In the genomic region with DNA sequence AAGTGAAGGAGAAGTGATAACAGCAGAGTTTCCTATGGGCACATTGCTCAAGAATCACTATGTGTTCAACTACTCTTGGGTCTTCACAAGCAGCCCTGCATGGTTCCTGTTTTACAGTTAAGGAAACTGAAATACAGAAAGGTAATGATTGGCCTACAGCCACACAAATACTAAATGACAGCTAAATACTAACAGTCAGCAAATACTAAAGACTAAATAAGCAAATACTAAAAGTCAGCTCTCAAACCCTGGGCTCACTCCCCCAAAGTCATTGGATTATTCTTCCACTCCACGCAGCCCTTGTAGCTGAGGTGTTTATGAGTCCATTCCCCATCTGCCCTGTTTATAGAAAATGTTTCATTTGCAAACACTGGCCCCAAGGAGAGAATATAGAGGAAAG, we compare ENCODE assay signal across 2 cellular contexts.
TF ChIP-seq lines count a peak whose summit lies in the region.

No MANE protein-coding gene starts in this region.

TF ChIP-seq in IMR-90, 13 proteins besides CTCF, POLR2A, EP300 and RAD21:
- TF ChIP-seq, protein P1, sequence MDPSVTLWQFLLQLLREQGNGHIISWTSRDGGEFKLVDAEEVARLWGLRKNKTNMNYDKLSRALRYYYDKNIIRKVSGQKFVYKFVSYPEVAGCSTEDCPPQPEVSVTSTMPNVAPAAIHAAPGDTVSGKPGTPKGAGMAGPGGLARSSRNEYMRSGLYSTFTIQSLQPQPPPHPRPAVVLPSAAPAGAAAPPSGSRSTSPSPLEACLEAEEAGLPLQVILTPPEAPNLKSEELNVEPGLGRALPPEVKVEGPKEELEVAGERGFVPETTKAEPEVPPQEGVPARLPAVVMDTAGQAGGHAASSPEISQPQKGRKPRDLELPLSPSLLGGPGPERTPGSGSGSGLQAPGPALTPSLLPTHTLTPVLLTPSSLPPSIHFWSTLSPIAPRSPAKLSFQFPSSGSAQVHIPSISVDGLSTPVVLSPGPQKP (IDR thresholded peaks at IDR 0.05; ENCODE audit: borderline replicate concordance, low read depth, low read length): no peak
- TF ChIP-seq MAFK (IDR thresholded peaks at IDR 0.05; ENCODE audit: low read depth, low read length): peak; percentile 49

TF ChIP-seq in K562, 482 proteins besides CTCF, POLR2A, EP300 and RAD21:
- TF ChIP-seq KAT7 (CRISPR knock-in tag; IDR thresholded peaks at IDR 0.05; ENCODE audit: borderline replicate concordance) (no peak), ZNF316 (IDR thresholded peaks at IDR 0.05) (0 out of 2 replicates have a peak, but pooled peaks have one; percentile 12), GATAD2B (IDR thresholded peaks at IDR 0.05; ENCODE audit: borderline replicate concordance) (no peak), ZKSCAN3 (CRISPR knock-in tag; IDR thresholded peaks at IDR 0.05) (no peak), SMARCA4 (IDR thresholded peaks at IDR 0.05) (no peak), ATF6 (CRISPR knock-in tag; IDR thresholded peaks at IDR 0.05) (no peak)
- TF ChIP-seq, protein P2, sequence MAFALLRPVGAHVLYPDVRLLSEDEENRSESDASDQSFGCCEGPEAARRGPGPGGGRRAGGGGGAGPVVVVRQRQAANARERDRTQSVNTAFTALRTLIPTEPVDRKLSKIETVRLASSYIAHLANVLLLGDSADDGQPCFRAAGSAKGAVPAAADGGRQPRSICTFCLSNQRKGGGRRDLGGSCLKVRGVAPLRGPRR (CRISPR knock-in tag; IDR thresholded peaks at IDR 0.05): no peak
TF ChIP-seq in K562: peak in this region for 1.
